ENCODE assay signal across 29 cellular contexts in genomic region chr20:7025635-7026034, GRCh38.
"Had no signal": no experiment of that assay in that cellular context is flagged by ENCODE, and none has a peak within 500 bp of the region (broad histone marks: within the 10 kb centered on the region; RNA-seq: fewer than 3 reads in every experiment).

No MANE protein-coding gene starts in this region.

- H3K4me3 ChIP-seq: esophagus muscularis mucosa, gastrocnemius medialis, heart right ventricle had no signal

- H3K9me3 ChIP-seq: gastrocnemius medialis had no signal

- H3K27me3 Mint-ChIP-seq: activated CD4-positive, alpha-beta memory T cell treated with anti-CD3 and anti-CD28 coated beads, Interleukin-2, amount 10 ng/mL, durations not matched to agents 7 days and 5 days; activated CD4-positive, alpha-beta T cell treated with anti-CD3 and anti-CD28 coated beads for 36 hours; activated CD4-positive, alpha-beta T cell treated with anti-CD3 and anti-CD28 coated beads, Interleukin-2, amount 10 ng/mL, durations not matched to agents 7 days and 5 days; activated naive CD4-positive, alpha-beta T cell treated with anti-CD3 and anti-CD28 coated beads, Interleukin-2, amount 10 ng/mL, durations not matched to agents 7 days and 5 days; activated T-cell treated with anti-CD3 and anti-CD28 coated beads, Interleukin-2, amount 50 U/mL, for 24 hours; effector memory CD8-positive, alpha-beta T cell had no signal

- ATAC-seq: activated CD4-positive, alpha-beta T cell treated with anti-CD3 and anti-CD28 coated beads for 36 hours; activated naive CD4-positive, alpha-beta T cell treated with anti-CD3 and anti-CD28 coated beads, Interleukin-2, amount 50 U/mL, for 72 hours; activated T-cell treated with anti-CD3 and anti-CD28 coated beads, Interleukin-2, amount 50 U/mL, for 72 hours; effector memory CD8-positive, alpha-beta T cell; foreskin keratinocyte; gastrocnemius medialis; heart right ventricle had no signal

- H3K4me1 Mint-ChIP-seq: activated CD4-positive, alpha-beta memory T cell treated with anti-CD3 and anti-CD28 coated beads, Interleukin-2, amount 10 ng/mL, durations not matched to agents 7 days and 5 days; activated CD4-positive, alpha-beta T cell treated with anti-CD3 and anti-CD28 coated beads for 36 hours; activated CD4-positive, alpha-beta T cell treated with anti-CD3 and anti-CD28 coated beads, Interleukin-2, amount 10 ng/mL, durations not matched to agents 7 days and 5 days; activated naive CD4-positive, alpha-beta T cell treated with anti-CD3 and anti-CD28 coated beads, Interleukin-2, amount 10 ng/mL, durations not matched to agents 7 days and 5 days had no signal

- H3K27me3 ChIP-seq: brain microvascular endothelial cell, esophagus muscularis mucosa, foreskin keratinocyte, gastrocnemius medialis, heart right ventricle had no signal

- H3K36me3 ChIP-seq: brain microvascular endothelial cell, esophagus muscularis mucosa, gastrocnemius medialis, heart right ventricle had no signal

- H3K4me3 Mint-ChIP-seq: activated CD4-positive, alpha-beta memory T cell treated with anti-CD3 and anti-CD28 coated beads, Interleukin-2, amount 10 ng/mL, durations not matched to agents 7 days and 5 days; activated CD4-positive, alpha-beta T cell treated with anti-CD3 and anti-CD28 coated beads for 36 hours; activated CD4-positive, alpha-beta T cell treated with anti-CD3 and anti-CD28 coated beads, Interleukin-2, amount 10 ng/mL, durations not matched to agents 7 days and 5 days; activated naive CD4-positive, alpha-beta T cell treated with anti-CD3 and anti-CD28 coated beads, Interleukin-2, amount 10 ng/mL, durations not matched to agents 7 days and 5 days; activated T-cell treated with anti-CD3 and anti-CD28 coated beads, Interleukin-2, amount 50 U/mL, for 24 hours; activated T-cell treated with anti-CD3 and anti-CD28 coated beads, Interleukin-2, amount 50 U/mL, for 72 hours; effector memory CD8-positive, alpha-beta T cell had no signal

- H3K27ac ChIP-seq: brain microvascular endothelial cell, esophagus muscularis mucosa, foreskin keratinocyte, gastrocnemius medialis, heart right ventricle had no signal

- H3K36me3 Mint-ChIP-seq: activated naive CD4-positive, alpha-beta T cell treated with anti-CD3 and anti-CD28 coated beads, Interleukin-2, amount 10 ng/mL, durations not matched to agents 7 days and 5 days had no signal

- H3K4me1 ChIP-seq: esophagus muscularis mucosa, foreskin keratinocyte, gastrocnemius medialis, heart right ventricle had no signal

- DNase-seq: activated CD4-positive, alpha-beta memory T cell treated with anti-CD3 and anti-CD28 coated beads, Interleukin-2, amount 10 ng/mL, durations not matched to agents 7 days and 5 days; activated CD4-positive, alpha-beta T cell treated with anti-CD3 and anti-CD28 coated beads for 36 hours; activated CD4-positive, alpha-beta T cell treated with anti-CD3 and anti-CD28 coated beads, Interleukin-2, amount 10 ng/mL, durations not matched to agents 7 days and 5 days; activated CD4-positive, alpha-beta T cell treated with anti-CD3 and anti-CD28 coated beads, Interleukin-2, amount 50 U/mL, for 4 hours; activated CD4-positive, CD25-positive, alpha-beta regulatory T cell; activated CD4-positive, CD25-positive, alpha-beta regulatory T cell treated with anti-CD3 and anti-CD28 coated beads, Interleukin-2, amount 50 U/mL, for 72 hours; activated CD8-positive, alpha-beta memory T cell treated with anti-CD3 and anti-CD28 coated beads, Interleukin-2, amount 50 U/mL, for 48 hours; activated gamma-delta T cell; activated naive CD4-positive, alpha-beta T cell; activated naive CD4-positive, alpha-beta T cell treated with anti-CD3 and anti-CD28 coated beads, Interleukin-2, amount 10 ng/mL, durations not matched to agents 7 days and 5 days; activated T-cell treated with anti-CD3 and anti-CD28 coated beads for 4 hours; activated T-cell treated with anti-CD3 and anti-CD28 coated beads, Interleukin-2, amount 50 U/mL, for 24 hours; activated T-cell treated with anti-CD3 and anti-CD28 coated beads, Interleukin-2, amount 50 U/mL, for 72 hours; amniotic stem cell; anterior cingulate cortex; brain microvascular endothelial cell; caudate nucleus; cortex of kidney; dermis blood vessel endothelial cell; effector CD4-positive, alpha-beta T cell; effector memory CD8-positive, alpha-beta T cell; erythroblast; foreskin keratinocyte; gastrocnemius medialis; glutamatergic neuron; heart right ventricle; T-helper 2 cell had no signal

- H3K27ac Mint-ChIP-seq: activated CD4-positive, alpha-beta memory T cell treated with anti-CD3 and anti-CD28 coated beads, Interleukin-2, amount 10 ng/mL, durations not matched to agents 7 days and 5 days; activated CD4-positive, alpha-beta T cell treated with anti-CD3 and anti-CD28 coated beads for 36 hours; activated CD4-positive, alpha-beta T cell treated with anti-CD3 and anti-CD28 coated beads, Interleukin-2, amount 10 ng/mL, durations not matched to agents 7 days and 5 days; activated naive CD4-positive, alpha-beta T cell treated with anti-CD3 and anti-CD28 coated beads, Interleukin-2, amount 10 ng/mL, durations not matched to agents 7 days and 5 days; activated naive CD4-positive, alpha-beta T cell treated with anti-CD3 and anti-CD28 coated beads, Interleukin-2, amount 50 U/mL, for 72 hours; activated T-cell treated with anti-CD3 and anti-CD28 coated beads, Interleukin-2, amount 50 U/mL, for 24 hours; activated T-cell treated with anti-CD3 and anti-CD28 coated beads, Interleukin-2, amount 50 U/mL, for 72 hours; effector memory CD8-positive, alpha-beta T cell had no signal
